Comparison of ENCODE assay signal across 10 cellular contexts in the genomic region with DNA sequence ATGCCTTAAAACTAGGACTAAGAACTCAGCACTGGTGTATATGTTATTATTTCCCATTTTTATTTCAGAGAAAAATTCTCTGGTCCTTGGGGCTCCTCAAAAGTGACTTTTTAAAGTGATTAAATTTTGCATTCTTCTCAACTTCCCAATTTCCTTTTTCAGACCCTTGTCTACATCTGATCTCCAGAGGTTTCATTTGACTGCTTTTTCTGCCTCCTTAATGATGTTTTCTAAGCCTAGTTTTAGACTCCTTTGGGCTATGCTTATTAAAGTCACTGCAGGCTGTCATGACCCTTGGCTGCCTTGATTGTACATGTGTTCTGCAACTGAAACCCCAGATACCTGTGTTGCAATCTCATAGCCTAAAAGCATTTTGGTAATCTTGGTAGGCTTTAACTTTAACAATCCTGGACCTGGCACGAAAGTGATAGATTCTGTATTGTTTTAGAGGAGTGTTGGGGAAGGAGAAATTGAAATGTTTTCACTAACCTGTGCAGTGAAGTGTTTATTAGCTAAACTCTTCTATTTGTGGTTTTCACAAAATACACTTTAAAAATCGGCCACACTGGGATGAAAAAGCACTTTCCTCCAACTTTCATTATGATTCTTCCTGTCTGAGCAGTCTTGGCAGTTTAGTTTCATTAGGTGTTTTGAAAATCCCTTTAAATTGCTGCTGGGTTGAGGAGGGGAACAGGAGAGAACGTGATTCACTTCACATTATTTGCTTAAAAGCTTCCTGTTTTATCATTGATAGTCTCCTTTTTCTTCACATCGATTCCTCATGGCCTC. TPM values are rescaled to one million over a fixed set of nuclear protein-coding genes. Genes with fewer than 3 reads are reported as not detected.
A peak's percentile ranks its signal among the peaks of the same experiment; 100 is the strongest.
DNase-seq lines count a peak whose midpoint lies in the region; ATAC-seq and TF ChIP-seq lines count a peak whose summit lies in the region.
"Had no signal": no experiment of that assay in that cellular context is flagged by ENCODE, and none has a peak within 500 bp of the region (broad histone marks: within the 10 kb centered on the region; RNA-seq: fewer than 3 reads in every experiment).

No MANE protein-coding gene starts in this region.

- ATAC-seq in thoracic aorta (ENCODE audit: insufficient number of reproducible peaks, low FRiP score, low read depth) (no peak), HG02759 (IDR thresholded peaks at IDR 0.05; ENCODE audit: unreplicated experiment) (no peak)

- peaks cover 61% of the 10 kb centered on the region for H3K4me1 Mint-ChIP-seq in activated T-cell treated with anti-CD3 and anti-CD28 coated beads, Interleukin-2, amount 50 U/mL, for 24 hours (ENCODE audit: low read depth)
- H3K4me1 Mint-ChIP-seq in T-helper 2 cell treated with Interferon-gamma antibody and Interleukin-4, amounts not matched to agents 5 μg/mL and 100 μg/mL, for 36 hours (ENCODE audit: low read depth): peaks cover 52% of the 10 kb centered on the region
- peaks cover 50 to 56% of the 10 kb centered on the region in 2 donors for H3K4me1 Mint-ChIP-seq in immature natural killer cell

- H3K4me3 Mint-ChIP-seq in activated T-cell treated with anti-CD3 and anti-CD28 coated beads, Interleukin-2, amount 50 U/mL, for 24 hours: peak overlapping the region; percentile 53
- peak overlapping the region; percentile 72 for H3K4me3 Mint-ChIP-seq in T-helper 2 cell treated with Interferon-gamma antibody and Interleukin-4, amounts not matched to agents 5 μg/mL and 100 μg/mL, for 36 hours
- H3K4me3 Mint-ChIP-seq in immature natural killer cell: peak overlapping the region in 1 of 5 donors; percentile 20

- no peaks in the 10 kb centered on the region for H3K9me3 Mint-ChIP-seq in activated T-cell treated with anti-CD3 and anti-CD28 coated beads, Interleukin-2, amount 50 U/mL, for 24 hours
- no peaks in the 10 kb centered on the region for H3K9me3 Mint-ChIP-seq in T-helper 2 cell treated with Interferon-gamma antibody and Interleukin-4, amounts not matched to agents 5 μg/mL and 100 μg/mL, for 36 hours
- H3K9me3 Mint-ChIP-seq in immature natural killer cell: no peaks in the 10 kb centered on the region

- H3K27me3 ChIP-seq in thoracic aorta (replicated peaks; ENCODE audit: insufficient read depth): no peaks in the 10 kb centered on the region

- peak overlapping the region; percentile 12 to 28 for H3K27ac ChIP-seq in thoracic aorta
- H3K27ac ChIP-seq: parathyroid adenoma had no signal

- no peaks in the 10 kb centered on the region for H3K36me3 ChIP-seq in thoracic aorta

- DNase-seq in activated T-cell treated with anti-CD3 and anti-CD28 coated beads, Interleukin-2, amount 50 U/mL, for 24 hours: no peak
- DNase-seq in activated T-cell treated with anti-CD3 and anti-CD28 coated beads for 4 hours: no peak
- DNase-seq in T-helper 2 cell treated with Interferon-gamma antibody and Interleukin-4, amounts not matched to agents 5 μg/mL and 100 μg/mL, for 36 hours (ENCODE audit: low spot score): no peak
- DNase-seq in immature natural killer cell: no peak
- no peak for DNase-seq in thoracic aorta (ENCODE audit: low spot score)
- no peak for DNase-seq in dermis blood vessel endothelial cell
- no peak for DNase-seq in NCI-H1930 (lab: John Stamatoyannopoulos, UW)
- DNase-seq: C1 segment of cervical spinal cord had no signal

- H3K9me3 ChIP-seq in thoracic aorta: no peaks in the 10 kb centered on the region

- peaks cover 18% of the 10 kb centered on the region for H3K36me3 Mint-ChIP-seq in activated T-cell treated with anti-CD3 and anti-CD28 coated beads, Interleukin-2, amount 50 U/mL, for 24 hours (ENCODE audit: low read depth)
- peaks cover 16% of the 10 kb centered on the region for H3K36me3 Mint-ChIP-seq in T-helper 2 cell treated with Interferon-gamma antibody and Interleukin-4, amounts not matched to agents 5 μg/mL and 100 μg/mL, for 36 hours (ENCODE audit: low read depth)
- peaks cover 0 to 3% (median 0%) of the 10 kb centered on the region in 3 donors for H3K36me3 Mint-ChIP-seq in immature natural killer cell

- H3K4me3 ChIP-seq in thoracic aorta: peak overlapping the region; percentile 21

- peaks cover 26 to 55% of the 10 kb centered on the region in 2 donors for H3K4me1 ChIP-seq in thoracic aorta (ENCODE audit: control insufficient read depth in 1 of 2, low read depth in 2 of 2)

- peak overlapping the region; percentile 85 for H3K27ac Mint-ChIP-seq in activated T-cell treated with anti-CD3 and anti-CD28 coated beads, Interleukin-2, amount 50 U/mL, for 24 hours
- H3K27ac Mint-ChIP-seq in T-helper 2 cell treated with Interferon-gamma antibody and Interleukin-4, amounts not matched to agents 5 μg/mL and 100 μg/mL, for 36 hours: peak overlapping the region; percentile 73
- peak overlapping the region; percentile 31 to 69 (median 42) for H3K27ac Mint-ChIP-seq in immature natural killer cell

- no peaks in the 10 kb centered on the region for H3K27me3 Mint-ChIP-seq in activated T-cell treated with anti-CD3 and anti-CD28 coated beads, Interleukin-2, amount 50 U/mL, for 24 hours
- no peaks in the 10 kb centered on the region for H3K27me3 Mint-ChIP-seq in T-helper 2 cell treated with Interferon-gamma antibody and Interleukin-4, amounts not matched to agents 5 μg/mL and 100 μg/mL, for 36 hours (ENCODE audit: low read depth)
- H3K27me3 Mint-ChIP-seq in immature natural killer cell (ENCODE audit: low read depth in 3 of 3): peaks cover 2 to 6% (median 4%) of the 10 kb centered on the region in 3 donors

- no peak for TF ChIP-seq CTCF in thoracic aorta (IDR thresholded peaks at IDR 0.05)

RNA-seq across cellular contexts. Expression of gene MACO1, which starts 4.8 kb away (rescaled TPM):
- 1 to 10 TPM in 2 of 3 donors, under 1 TPM in 1; 0.45 to 5.2 (median 3.7) TPM for polyA plus RNA-seq in immature natural killer cell
- total RNA-seq in thoracic aorta (10 to 100 TPM; 15.2 to 18.8 TPM), dermis blood vessel endothelial cell (28.5 and 29.1 TPM in 2 replicates)

RNA-seq across cellular contexts. Expression of gene RHCE, which starts 14.9 kb away (rescaled TPM):
- polyA plus RNA-seq in immature natural killer cell: not detected
- total RNA-seq in thoracic aorta (not detected), dermis blood vessel endothelial cell (0.34 and 0.93 TPM in 2 replicates)
